1 cellular context compared by ENCODE assay signal in the genomic region with DNA sequence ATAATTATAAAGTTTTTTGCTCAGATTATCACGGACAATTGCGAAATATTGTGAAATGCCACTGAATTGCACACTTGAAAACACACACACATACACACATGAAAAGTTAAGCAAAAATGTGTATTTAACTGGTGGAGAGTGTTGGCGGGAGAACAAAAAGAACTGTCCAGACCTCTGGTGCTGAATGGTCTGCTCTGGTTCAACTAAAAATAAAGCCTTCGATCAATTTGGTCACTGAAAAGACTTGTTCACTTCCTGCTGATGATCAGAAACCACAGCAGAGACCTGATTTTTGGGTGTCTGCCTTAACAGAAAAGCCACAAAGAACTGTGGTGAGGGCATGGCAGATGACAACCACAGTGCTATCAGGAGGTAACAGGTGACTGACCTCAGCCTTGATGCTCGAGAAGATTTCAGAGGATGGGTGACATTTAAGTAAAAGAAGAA.
TF ChIP-seq lines count a peak whose summit lies in the region.

No MANE protein-coding gene starts in this region.

TF ChIP-seq in WTC11, 78 proteins besides CTCF, POLR2A, EP300 and RAD21 (continued from another document):
- TF ChIP-seq HMGXB4 (CRISPR knock-in tag; IDR thresholded peaks at IDR 0.05): no peak
- TF ChIP-seq ZNF671 (CRISPR knock-in tag; IDR thresholded peaks at IDR 0.05): no peak
